10 cellular contexts compared by ENCODE assay signal in the genomic region with DNA sequence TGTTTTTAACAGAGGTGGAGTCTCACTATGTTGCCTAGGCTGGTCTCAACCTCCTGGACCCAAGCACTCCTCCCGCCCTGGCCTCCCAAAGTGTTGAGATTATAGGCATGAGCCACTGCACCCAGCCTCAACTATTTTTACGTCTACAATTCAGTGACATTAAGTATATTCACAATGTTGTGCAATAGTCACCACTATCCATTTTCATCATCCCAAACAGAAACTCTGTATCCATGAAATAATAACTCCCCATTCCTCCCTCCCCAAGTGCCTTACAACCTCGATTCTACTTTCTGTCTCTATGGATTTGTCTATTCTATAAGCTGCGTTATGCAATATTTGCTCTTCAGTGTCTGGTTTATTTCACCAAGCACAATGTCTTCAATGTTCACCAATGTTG.
"Had no signal": no experiment of that assay in that cellular context is flagged by ENCODE, and none has a peak within 500 bp of the region (broad histone marks: within the 10 kb centered on the region; RNA-seq: fewer than 3 reads in every experiment).

No MANE protein-coding gene starts in this region.

- H3K9ac ChIP-seq: GM23248, KMS-11 had no signal

- DNase-seq: GM23248, GOT3, H7, Karpas-422, KBM-7 had no signal

- H3K4me3 ChIP-seq: GM23248, HAP-1 had no signal

- H3K27ac Mint-ChIP-seq: IgD-negative memory B cell had no signal

- H3K27ac ChIP-seq: GM23248, HL-60, KMS-11 had no signal

- H3K9me3 Mint-ChIP-seq: IgD-negative memory B cell had no signal

- ATAC-seq: HCT116 had no signal

- H3K4me3 Mint-ChIP-seq: IgD-negative memory B cell had no signal

- H3K36me3 ChIP-seq: HAP-1 had no signal

- H3K4me1 ChIP-seq: HAP-1 had no signal

- H3K27me3 Mint-ChIP-seq: IgD-negative memory B cell had no signal

- H3K4me2 ChIP-seq: KMS-11 had no signal

- H2AFZ ChIP-seq: GM23248 had no signal

- H3K9me3 ChIP-seq: HAP-1 had no signal
